9 cellular contexts compared by ENCODE assay signal in the genomic region with DNA sequence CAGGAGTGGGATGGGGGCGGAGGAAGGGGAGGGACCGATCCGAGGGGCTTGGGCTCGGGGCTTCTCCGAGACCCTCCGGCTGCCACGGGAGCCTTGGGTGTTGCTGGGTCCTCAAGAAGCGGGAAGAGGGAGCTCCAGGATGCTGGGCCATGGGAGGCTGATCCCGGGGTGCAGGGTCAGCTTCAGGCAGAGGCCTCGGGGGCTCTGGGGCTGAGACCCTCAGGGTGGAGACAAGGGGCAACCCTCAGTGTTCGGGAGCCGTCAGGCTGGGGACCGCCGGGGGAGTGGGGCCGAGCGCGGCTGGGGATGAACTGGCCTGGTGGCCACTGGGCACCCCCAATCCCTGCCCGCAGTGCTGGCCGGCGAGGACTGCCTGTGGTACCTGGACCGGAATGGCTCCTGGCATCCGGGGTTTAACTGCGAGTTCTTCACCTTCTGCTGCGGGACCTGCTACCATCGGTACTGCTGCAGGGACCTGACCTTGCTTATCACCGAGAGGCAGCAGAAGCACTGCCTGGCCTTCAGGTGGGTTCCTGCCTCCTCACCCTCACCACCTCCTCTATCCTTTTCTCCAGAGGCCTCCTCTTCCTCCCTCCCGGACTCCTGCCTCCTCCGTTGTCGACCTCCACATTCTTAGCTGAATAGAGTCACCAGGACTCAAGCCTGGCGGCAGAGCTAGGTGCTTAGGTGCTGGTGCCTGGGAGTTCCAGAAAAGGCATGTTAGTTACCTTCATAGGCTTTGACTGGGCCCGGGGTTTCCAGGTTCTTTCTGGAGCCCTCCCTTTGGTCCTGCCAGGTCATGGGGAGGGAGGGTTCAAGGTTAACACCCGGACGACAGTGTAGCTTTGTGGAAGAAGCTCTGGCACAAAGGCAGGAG. TPM values are rescaled to one million over a fixed set of nuclear protein-coding genes. Genes with fewer than 3 reads are reported as not detected.
DNase-seq lines count a peak whose midpoint lies in the region; ATAC-seq and TF ChIP-seq lines count a peak whose summit lies in the region.
"Had no signal": no experiment of that assay in that cellular context is flagged by ENCODE, and none has a peak within 500 bp of the region (broad histone marks: within the 10 kb centered on the region; RNA-seq: fewer than 3 reads in every experiment).

No MANE protein-coding gene starts in this region.

- TF ChIP-seq RAD21 in HCT116 (IDR thresholded peaks at IDR 0.05; ENCODE audit: low read depth) = no peak

- H3K27ac Mint-ChIP-seq in activated naive CD8-positive, alpha-beta T cell treated with anti-CD3 and anti-CD28 coated beads for 36 hours = no peak overlapping the region

- DNase-seq in HCT116 (ENCODE audit: low read depth, low spot score) = no peak
- no peak for DNase-seq in activated naive CD8-positive, alpha-beta T cell treated with anti-CD3 and anti-CD28 coated beads for 36 hours
- no peak for DNase-seq in smooth muscle cell (lab: John Stamatoyannopoulos, UW; ENCODE audit: unreplicated experiment)
- DNase-seq in mucosa of gallbladder (ENCODE audit: low spot score) = no peak
- DNase-seq: activated CD8-positive, alpha-beta memory T cell treated with anti-CD3 and anti-CD28 coated beads, Interleukin-2, amount 50 U/mL, for 48 hours had no signal

- H3K4me1 Mint-ChIP-seq in activated naive CD8-positive, alpha-beta T cell treated with anti-CD3 and anti-CD28 coated beads for 36 hours = peaks cover 2% of the 10 kb centered on the region

- no peaks in the 10 kb centered on the region for H4K20me1 ChIP-seq in HCT116 (ENCODE audit: insufficient read depth)
- H4K20me1 ChIP-seq in smooth muscle cell (ENCODE audit: low read depth) = no peaks in the 10 kb centered on the region

- peaks cover 28 to 39% of the 10 kb centered on the region in 2 experiments for H3K4me1 ChIP-seq in HCT116 (ENCODE audit: control insufficient read depth in 1 of 2, insufficient read depth in 2 of 2, low read length in 2 of 2)
- H3K4me1 ChIP-seq in smooth muscle cell (ENCODE audit: low read depth) = peaks cover 8% of the 10 kb centered on the region

- no peaks in the 10 kb centered on the region for H3F3A ChIP-seq in smooth muscle cell (ENCODE audit: low read depth)

- H3K79me2 ChIP-seq in HCT116 (ENCODE audit: insufficient read depth, low read length) = no peaks in the 10 kb centered on the region
- H3K79me2 ChIP-seq in smooth muscle cell (ENCODE audit: low read depth) = no peaks in the 10 kb centered on the region

- WGBS in smooth muscle cell (ENCODE audit: low lambda C conversion rate) = 42% methylated on average over 28 of the region's 33 CpGs

- TF ChIP-seq POLR2A in HCT116 (IDR thresholded peaks at IDR 0.05; ENCODE audit: borderline replicate concordance, extremely low read depth, insufficient read depth, insufficient read length) = no peak

- peaks cover 45% of the 10 kb centered on the region for H3K27me3 Mint-ChIP-seq in activated naive CD8-positive, alpha-beta T cell treated with anti-CD3 and anti-CD28 coated beads for 36 hours

- no peak for ATAC-seq in HCT116
- no peak for ATAC-seq in GM19395 (IDR thresholded peaks at IDR 0.05; ENCODE audit: unreplicated experiment)
- ATAC-seq in HG03460 (IDR thresholded peaks at IDR 0.05; ENCODE audit: unreplicated experiment) = no peak
- ATAC-seq in GM18867 (IDR thresholded peaks at IDR 0.05; ENCODE audit: unreplicated experiment) = no peak

- no peaks in the 10 kb centered on the region for H3K9me3 Mint-ChIP-seq in activated naive CD8-positive, alpha-beta T cell treated with anti-CD3 and anti-CD28 coated beads for 36 hours

- no peaks in the 10 kb centered on the region for H3K9me2 ChIP-seq in HCT116 (ENCODE audit: insufficient read depth)

- CTCF ChIA-PET in HCT116 (lab: Charles Lee) = no interaction called here

- H3K4me3 ChIP-seq in HCT116 (replicated peaks in 1 of 2; ENCODE audit: low read depth in 1 of 2, low read length in 2 of 2) (peak overlapping the region; percentile 63 to 71), iPS-18c (ENCODE audit: insufficient read depth, low read depth, low read length) (peak overlapping the region; percentile 67), smooth muscle cell (peak overlapping the region; percentile 64)

- H3K9ac ChIP-seq in HCT116 (ENCODE audit: low read length) (peak overlapping the region; percentile 64), smooth muscle cell (ENCODE audit: low read depth) (peak overlapping the region; percentile 56)

- no peaks in the 10 kb centered on the region for H3K27me3 ChIP-seq in HCT116 (ENCODE audit: insufficient read depth, low read length)
- no peaks in the 10 kb centered on the region for H3K27me3 ChIP-seq in smooth muscle cell (ENCODE audit: low read depth)

- TF ChIP-seq CTCF in HCT116 (IDR thresholded peaks at IDR 0.05 in 2 of 3, conservative IDR thresholded peaks at IDR 0.05 in 1 of 3; ENCODE audit: borderline replicate concordance in 1 of 3, insufficient read depth in 1 of 3, low read depth in 2 of 3, low read length in 2 of 3) (no peak), smooth muscle cell (IDR thresholded peaks at IDR 0.05; ENCODE audit: borderline replicate concordance, insufficient read depth, poor library complexity, severe bottlenecking) (no peak)

- no peaks in the 10 kb centered on the region for H3K36me3 Mint-ChIP-seq in activated naive CD8-positive, alpha-beta T cell treated with anti-CD3 and anti-CD28 coated beads for 36 hours

- H3K4me2 ChIP-seq in HCT116 (ENCODE audit: low read length) (peak overlapping the region; percentile 98), smooth muscle cell (peak overlapping the region; percentile 98)

- intact Hi-C loops in HCT116 (cut with micrococcal nuclease) = loop anchor here (5.0 kb wide), 1 partner anchor 233 kb away; a partner anchor contains a TSS

- RAD21 ChIA-PET in HCT116 (lab: Charles Lee; ENCODE audit: low non-redundant PET in 1 of 2, low total read pairs in 2 of 2, uncharacterized antibody in 2 of 2, unreplicated experiment in 2 of 2) = no interaction called here

- POLR2A ChIA-PET in HCT116 (lab: Charles Lee) = interaction anchor here (1.3 kb wide), 1 partner anchor 121 kb away, joined by 3 read pairs; a partner anchor contains a TSS

- peak overlapping the region; percentile 47; the same call in 1 of the 2 replicates for H3K27ac ChIP-seq in HCT116 (ENCODE audit: low read depth, low read length)
- H3K27ac ChIP-seq in smooth muscle cell (ENCODE audit: low read depth) = no peak overlapping the region

- peak overlapping the region; percentile 23 for H3K4me3 Mint-ChIP-seq in activated naive CD8-positive, alpha-beta T cell treated with anti-CD3 and anti-CD28 coated beads for 36 hours

- no peaks in the 10 kb centered on the region for H3K9me3 ChIP-seq in HCT116 (ENCODE audit: control insufficient read depth in 1 of 2, insufficient read depth in 1 of 2, low read depth in 1 of 2, low read length in 2 of 2)
- no peaks in the 10 kb centered on the region for H3K9me3 ChIP-seq in iPS-18c (ENCODE audit: control insufficient read depth, insufficient read depth, low read length)
- no peaks in the 10 kb centered on the region for H3K9me3 ChIP-seq in smooth muscle cell (replicated peaks; ENCODE audit: low read depth)

- TSS peak; percentile 33 for BruUV-seq in HCT116 (replicated peaks; lab: Mats Ljungman, UMichigan)

- H2AFZ ChIP-seq in HCT116 (ENCODE audit: low read depth, low read length, poor library complexity, severe bottlenecking) (peak overlapping the region; percentile 67), smooth muscle cell (ENCODE audit: low read depth) (peak overlapping the region; percentile 63)

- H3K36me3 ChIP-seq in HCT116 (ENCODE audit: control insufficient read depth in 1 of 2, insufficient read depth in 2 of 2, low read length in 2 of 2) (no peaks in the 10 kb centered on the region), smooth muscle cell (ENCODE audit: low read depth) (no peaks in the 10 kb centered on the region)

TF ChIP-seq in HCT116, 20 proteins besides CTCF, POLR2A, EP300 and RAD21:
- TF ChIP-seq, protein P1, sequence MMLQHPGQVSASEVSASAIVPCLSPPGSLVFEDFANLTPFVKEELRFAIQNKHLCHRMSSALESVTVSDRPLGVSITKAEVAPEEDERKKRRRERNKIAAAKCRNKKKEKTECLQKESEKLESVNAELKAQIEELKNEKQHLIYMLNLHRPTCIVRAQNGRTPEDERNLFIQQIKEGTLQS (IDR thresholded peaks at IDR 0.05) = no peak
- TF ChIP-seq JUND (IDR thresholded peaks at IDR 0.05) = no peak
- TF ChIP-seq CBX3 (IDR thresholded peaks at IDR 0.05; ENCODE audit: low read depth) = no peak

RNA-seq across cellular contexts. Expression of a gene that starts 0.6 kb away (rescaled TPM):
- total RNA-seq in HCT116 (2021; ENCODE audit: unreplicated experiment) = 15.2 TPM
- 23.0 and 23.2 TPM in 2 replicates for polyA plus RNA-seq in HCT116 (2012)
- total RNA-seq in activated naive CD8-positive, alpha-beta T cell treated with anti-CD3 and anti-CD28 coated beads for 36 hours = not detected
- 23.1 and 30.1 TPM in 2 replicates for total RNA-seq in smooth muscle cell
- polyA plus RNA-seq in smooth muscle cell = 64.4 and 73.5 TPM in 2 replicates
- total RNA-seq in mucosa of gallbladder = 29.4 TPM

RNA-seq across cellular contexts. Expression of a gene that starts 57.0 kb away (rescaled TPM):
- 0.12 TPM for total RNA-seq in HCT116 (2021; ENCODE audit: unreplicated experiment)
- polyA plus RNA-seq in HCT116 (2012) = 0.87 and 1.7 TPM in 2 replicates
- total RNA-seq in activated naive CD8-positive, alpha-beta T cell treated with anti-CD3 and anti-CD28 coated beads for 36 hours = not detected
- total RNA-seq in smooth muscle cell = 4.0 and 6.5 TPM in 2 replicates
- 5.6 and 6.2 TPM in 2 replicates for polyA plus RNA-seq in smooth muscle cell
- total RNA-seq in mucosa of gallbladder = 257 TPM

Comparison
In these comparisons a context has a peak if more than half of its experiments do, and no peak if none do; other contexts are left out.
1. RNA of a gene that starts 0.6 kb away (total RNA-seq): 23.1 to 30.1 TPM in smooth muscle cell, 29.4 TPM in mucosa of gallbladder (single experiment) and 15.2 TPM in HCT116 (single experiment); not detected in activated naive CD8-positive, alpha-beta T cell treated with anti-CD3 and anti-CD28 coated beads for 36 hours; every median in the first group is over 10 times any median in the second.
2. RNA of a gene that starts 57.0 kb away (total RNA-seq): 257 TPM in mucosa of gallbladder (single experiment); 4.0 to 6.5 TPM in smooth muscle cell, 0.12 TPM in HCT116 (single experiment) and not detected in activated naive CD8-positive, alpha-beta T cell treated with anti-CD3 and anti-CD28 coated beads for 36 hours; every median in the first group is over 10 times any median in the second.
3. Peak in every context shown above with its lines, with median percentiles within 50 percentile points of each other: H3K4me3 ChIP-seq.